ENCODE assay signal across 9 cellular contexts in genomic region chr2:55618025-55618648, GRCh38. TPM values are rescaled to one million over a fixed set of nuclear protein-coding genes. Genes with fewer than 3 reads are reported as not detected.
DNase-seq lines count a peak whose midpoint lies in the region; ATAC-seq lines count a peak whose summit lies in the region.
"Had no signal": no experiment of that assay in that cellular context is flagged by ENCODE, and none has a peak within 500 bp of the region (broad histone marks: within the 10 kb centered on the region; RNA-seq: fewer than 3 reads in every experiment).

No MANE protein-coding gene starts in this region.

- H3K36me3 Mint-ChIP-seq in CD4-positive, CD25-positive, alpha-beta regulatory T cell = peaks cover 23% of the 10 kb centered on the region
- H3K36me3 Mint-ChIP-seq in T-helper 17 cell (ENCODE audit: low read depth) = no peaks in the 10 kb centered on the region

- peak overlapping the region; percentile 100 for H3K4me3 ChIP-seq in CD4-positive, CD25-positive, alpha-beta regulatory T cell (ENCODE audit: low read depth, low read length)
- peak overlapping the region; percentile 96 for H3K4me3 ChIP-seq in endocrine pancreas (ENCODE audit: control insufficient read depth, insufficient read depth, low read length)
- H3K4me3 ChIP-seq in muscle layer of duodenum (ENCODE audit: low read depth in 1 of 2, low read length in 2 of 2) = peak overlapping the region; percentile 96 to 100

- H3K9me3 Mint-ChIP-seq in CD4-positive, CD25-positive, alpha-beta regulatory T cell = no peaks in the 10 kb centered on the region
- H3K9me3 Mint-ChIP-seq: nephron had no signal

- peak in 1 of 3 donors; percentile 52 for DNase-seq in CD4-positive, CD25-positive, alpha-beta regulatory T cell
- peak; percentile 47 for DNase-seq in NCI-H1694 (lab: John Stamatoyannopoulos, UW)
- no peak for DNase-seq in T-helper 17 cell
- DNase-seq in NCI-H2196 (lab: John Stamatoyannopoulos, UW; ENCODE audit: unreplicated experiment) = no peak
- no peak for DNase-seq in AML-193 (lab: John Stamatoyannopoulos, UW)

- H3K27ac Mint-ChIP-seq in CD4-positive, CD25-positive, alpha-beta regulatory T cell = no peak overlapping the region
- H3K27ac Mint-ChIP-seq in T-helper 17 cell = no peak overlapping the region
- H3K27ac Mint-ChIP-seq: nephron had no signal

- peak overlapping the region; percentile 100 for H3K27ac ChIP-seq in CD4-positive, CD25-positive, alpha-beta regulatory T cell (ENCODE audit: insufficient read depth, low read length, poor library complexity, severe bottlenecking)
- H3K27ac ChIP-seq in muscle layer of duodenum (ENCODE audit: low read length) = peak overlapping the region; percentile 100

- peak overlapping the region; percentile 90 for H3K9ac ChIP-seq in endocrine pancreas (ENCODE audit: control insufficient read depth, insufficient read depth, low read length)

- H3K36me3 ChIP-seq in CD4-positive, CD25-positive, alpha-beta regulatory T cell (ENCODE audit: control insufficient read depth, insufficient read depth, low read length) = peaks cover 30% of the 10 kb centered on the region
- H3K36me3 ChIP-seq in endocrine pancreas (ENCODE audit: control insufficient read depth, insufficient read depth, low read length) (no peaks in the 10 kb centered on the region), muscle layer of duodenum (ENCODE audit: control insufficient read depth in 1 of 2, insufficient read depth in 2 of 2, low read length in 2 of 2) (peaks cover 7 to 14% of the 10 kb centered on the region in 2 donors)

- H3K27me3 ChIP-seq in CD4-positive, CD25-positive, alpha-beta regulatory T cell (ENCODE audit: control insufficient read depth, insufficient read depth, low read length) = no peaks in the 10 kb centered on the region
- H3K27me3 ChIP-seq in endocrine pancreas (ENCODE audit: control insufficient read depth, insufficient read depth, low read length) (no peaks in the 10 kb centered on the region), muscle layer of duodenum (ENCODE audit: low read depth, low read length) (no peaks in the 10 kb centered on the region)

- H3K4me1 ChIP-seq in CD4-positive, CD25-positive, alpha-beta regulatory T cell (ENCODE audit: control insufficient read depth, insufficient read depth, low read length, poor library complexity, severe bottlenecking) = peaks cover 70% of the 10 kb centered on the region
- H3K4me1 ChIP-seq in endocrine pancreas (ENCODE audit: control insufficient read depth, insufficient read depth, low read length) (peaks cover 19% of the 10 kb centered on the region), muscle layer of duodenum (ENCODE audit: control insufficient read depth in 1 of 2, insufficient read depth in 2 of 2, low read length in 2 of 2) (peaks cover 4 to 44% of the 10 kb centered on the region in 2 donors)

- H3K9me3 ChIP-seq in CD4-positive, CD25-positive, alpha-beta regulatory T cell (ENCODE audit: control insufficient read depth in 2 of 2, low read length in 2 of 2) = no peaks in the 10 kb centered on the region
- H3K9me3 ChIP-seq in endocrine pancreas (ENCODE audit: control insufficient read depth, low read length) (no peaks in the 10 kb centered on the region), muscle layer of duodenum (ENCODE audit: control insufficient read depth in 1 of 2, low read length in 2 of 2) (no peaks in the 10 kb centered on the region), T-helper 17 cell (ENCODE audit: control insufficient read depth, low read length, poor library complexity, severe bottlenecking) (no peaks in the 10 kb centered on the region)

- no peaks in the 10 kb centered on the region for H3K27me3 Mint-ChIP-seq in CD4-positive, CD25-positive, alpha-beta regulatory T cell
- H3K27me3 Mint-ChIP-seq in T-helper 17 cell = no peaks in the 10 kb centered on the region

- H3K4me1 Mint-ChIP-seq in CD4-positive, CD25-positive, alpha-beta regulatory T cell = peaks cover 18 to 43% (median 34%) of the 10 kb centered on the region in 4 donors
- peaks cover 45% of the 10 kb centered on the region for H3K4me1 Mint-ChIP-seq in T-helper 17 cell

- no peak overlapping the region for H3K4me3 Mint-ChIP-seq in CD4-positive, CD25-positive, alpha-beta regulatory T cell
- no peak overlapping the region for H3K4me3 Mint-ChIP-seq in T-helper 17 cell
- H3K4me3 Mint-ChIP-seq: nephron had no signal

- ATAC-seq in CD4-positive, CD25-positive, alpha-beta regulatory T cell (ENCODE audit: low read depth in 2 of 2) = no peak
- peak; percentile 1 for ATAC-seq in GM19463 (IDR thresholded peaks at IDR 0.05; ENCODE audit: unreplicated experiment)
- no peak for ATAC-seq in T-helper 17 cell

RNA-seq across cellular contexts. Expression of gene PPP4R3B, which starts 0.7 kb away (rescaled TPM):
- 81.5 TPM for total RNA-seq in CD4-positive, CD25-positive, alpha-beta regulatory T cell
- 10 to 100 TPM; 71.8 to 85.4 (median 75.9) TPM for polyA plus RNA-seq in CD4-positive, CD25-positive, alpha-beta regulatory T cell
- 10 to 100 TPM; 77.1 to 78.2 TPM for total RNA-seq in T-helper 17 cell
